29 cellular contexts compared by ENCODE assay signal in the genomic region with DNA sequence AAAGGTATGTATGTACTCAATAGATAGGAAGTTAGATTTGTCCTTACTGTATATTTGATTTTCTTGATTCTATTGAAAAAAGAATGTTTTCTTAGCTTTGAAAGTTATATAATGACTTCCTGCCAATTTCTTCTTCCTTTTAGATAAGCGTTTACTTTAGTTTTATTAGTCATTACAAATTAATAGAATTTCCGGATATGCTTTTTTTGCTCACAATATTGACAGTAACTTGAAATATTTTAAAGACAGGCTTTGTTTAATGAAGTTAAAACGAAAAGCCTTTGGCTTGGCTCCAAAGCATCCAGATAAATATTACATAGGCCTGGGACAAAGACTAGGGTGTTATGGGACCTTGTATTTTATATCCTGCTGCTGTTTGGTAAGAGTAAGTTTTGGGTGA.
"Had no signal": no experiment of that assay in that cellular context is flagged by ENCODE, and none has a peak within 500 bp of the region (broad histone marks: within the 10 kb centered on the region; RNA-seq: fewer than 3 reads in every experiment).

No MANE protein-coding gene starts in this region.

- H3K36me3 ChIP-seq: breast epithelium, colonic mucosa, gastrocnemius medialis, thoracic aorta, uterus had no signal

- H3K27ac ChIP-seq: breast epithelium, colonic mucosa, dorsolateral prefrontal cortex, gastrocnemius medialis, thoracic aorta, uterus had no signal

- ATAC-seq: gastrocnemius medialis; left cardiac atrium; left ventricle myocardium superior; sciatic nerve; stimulated activated effector memory CD8-positive, alpha-beta T cell treated with anti-CD3 and anti-CD28 coated beads, Interleukin-12 subunit alpha, Interleukin-12 subunit beta, amount 100 ng/mL, for 72 hours; T-helper 17 cell had no signal

- H3K9me3 ChIP-seq: breast epithelium, colonic mucosa, gastrocnemius medialis, thoracic aorta, uterus had no signal

- H3K4me1 ChIP-seq: breast epithelium, colonic mucosa, uterus had no signal

- DNase-seq: activated CD4-positive, alpha-beta memory T cell treated with anti-CD3 and anti-CD28 coated beads for 36 hours; activated CD4-positive, alpha-beta T cell treated with anti-CD3 and anti-CD28 coated beads, Interleukin-2, amount 10 ng/mL, durations not matched to agents 24 days and 14 days; activated CD4-positive, CD25-positive, alpha-beta regulatory T cell treated with anti-CD3 and anti-CD28 coated beads, Interleukin-2, amount 50 U/mL, for 72 hours; activated CD8-positive, alpha-beta memory T cell treated with anti-CD3 and anti-CD28 coated beads, Interleukin-2, amount 50 U/mL, for 4 hours; activated gamma-delta T cell; activated naive CD4-positive, alpha-beta T cell treated with anti-CD3 and anti-CD28 coated beads, Interleukin-2, amount 10 ng/mL, durations not matched to agents 7 days and 5 days; activated naive CD8-positive, alpha-beta T cell treated with anti-CD3 and anti-CD28 coated beads, Interleukin-2, amount 10 ng/mL, durations not matched to agents 7 days and 5 days; activated T-cell treated with anti-CD3 and anti-CD28 coated beads, Interleukin-2, amount 50 U/mL, for 1 hour; amygdala; colonic mucosa; dorsolateral prefrontal cortex; effector memory CD4-positive, alpha-beta T cell; erythroblast; gastrocnemius medialis; glutamatergic neuron; islet precursor cell; left cardiac atrium; left ventricle myocardium superior; mammary epithelial cell; stimulated activated CD4-positive, alpha-beta T cell treated with anti-CD3 and anti-CD28 coated beads, Interleukin-4, amount 100 ng/mL, for 24 hours; T-helper 17 cell; T1000; trophoblast cell; uterus had no signal

- H3K4me3 ChIP-seq: breast epithelium, colonic mucosa, dorsolateral prefrontal cortex, gastrocnemius medialis, skin epidermis, thoracic aorta, uterus had no signal

- H3K27me3 ChIP-seq: breast epithelium, colonic mucosa, dorsolateral prefrontal cortex, gastrocnemius medialis, uterus had no signal
